In genomic region chr4:147789596-147789995, GRCh38 we compare ENCODE assay signal across 16 cellular contexts. TPM values are rescaled to one million over a fixed set of nuclear protein-coding genes. Genes with fewer than 3 reads are reported as not detected.
A peak's percentile ranks its signal among the peaks of the same experiment; 100 is the strongest.
DNase-seq lines count a peak whose midpoint lies in the region; TF ChIP-seq lines count a peak whose summit lies in the region.
"Had no signal": no experiment of that assay in that cellular context is flagged by ENCODE, and none has a peak within 500 bp of the region (broad histone marks: within the 10 kb centered on the region; RNA-seq: fewer than 3 reads in every experiment).

No MANE protein-coding gene starts in this region.

- 94 to 96% methylated on average over 2 of the region's 2 CpGs for WGBS in sigmoid colon, 2 donors

- BruUV-seq in OCI-LY7 (replicated peaks; lab: Mats Ljungman, UMichigan): no TSS peak

- H3K27ac ChIP-seq in sigmoid colon (peak overlapping the region; percentile 22 to 67 (median 56)), OCI-LY7 (ENCODE audit: low read depth, low read length, poor library complexity, severe bottlenecking) (no peak overlapping the region)

- H3K36me3 ChIP-seq in sigmoid colon: no peaks in the 10 kb centered on the region
- H3K36me3 ChIP-seq in BE2C: no peaks in the 10 kb centered on the region
- no peaks in the 10 kb centered on the region for H3K36me3 ChIP-seq in OCI-LY7 (ENCODE audit: insufficient read depth, low read length)

- peak; percentile 59 for DNase-seq in DMS 273 (lab: John Stamatoyannopoulos, UW; ENCODE audit: unreplicated experiment)
- DNase-seq in HCEC 1CT: peak; percentile 39
- DNase-seq in dermis blood vessel endothelial cell: peak; percentile 46
- DNase-seq in sigmoid colon: no peak
- no peak for DNase-seq in ecto neural progenitor cell (ENCODE audit: low spot score)
- no peak for DNase-seq in BE2C
- no peak for DNase-seq in OCI-LY7 (ENCODE audit: low spot score)
- DNase-seq: activated CD8-positive, alpha-beta memory T cell treated with anti-CD3 and anti-CD28 coated beads, Interleukin-2, amount 50 U/mL, for 48 hours; activated naive CD8-positive, alpha-beta T cell treated with anti-CD3 and anti-CD28 coated beads, Interleukin-2, amount 10 ng/mL, durations not matched to agents 7 days and 5 days; AML-193; kidney glomerular epithelial cell; mesenchymal stem cell; naive thymus-derived CD4-positive, alpha-beta T cell; NCI-H1436; OCI-M1; stimulated activated naive CD4-positive, alpha-beta T cell had no signal

- peaks cover 0 to 94% (median 90%) of the 10 kb centered on the region in 4 donors for H3K4me1 ChIP-seq in sigmoid colon
- peaks cover 43% of the 10 kb centered on the region for H3K4me1 ChIP-seq in BE2C
- H3K4me1 ChIP-seq in OCI-LY7 (ENCODE audit: insufficient read depth, low read length, poor library complexity, severe bottlenecking): no peaks in the 10 kb centered on the region

- no peak for TF ChIP-seq EP300 in sigmoid colon (IDR thresholded peaks at IDR 0.05)

- no peaks in the 10 kb centered on the region for H3K9me3 ChIP-seq in sigmoid colon
- no peaks in the 10 kb centered on the region for H3K9me3 ChIP-seq in BE2C
- no peaks in the 10 kb centered on the region for H3K9me3 ChIP-seq in OCI-LY7 (ENCODE audit: low read length)

- H3K9me2 ChIP-seq in OCI-LY7 (ENCODE audit: insufficient read depth, low read length): no peaks in the 10 kb centered on the region

- TF ChIP-seq CTCF in sigmoid colon (IDR thresholded peaks at IDR 0.05): no peak
- TF ChIP-seq CTCF in BE2C (IDR thresholded peaks at IDR 0.05; ENCODE audit: low read depth, low read length): no peak
- no peak for TF ChIP-seq CTCF in OCI-LY7 (conservative IDR thresholded peaks at IDR 0.05; ENCODE audit: low read length)

- POLR2A ChIA-PET in OCI-LY7 (lab: Charles Lee): interaction anchor here (0.5 to 1.0 kb wide), 5 partner anchors 9 to 411 kb away, joined by 3 to 6 read pairs (median 3); no protein-coding TSS in a partner anchor

- no peak overlapping the region for H3K4me2 ChIP-seq in OCI-LY7 (ENCODE audit: low read length)

- CTCF ChIA-PET in OCI-LY7 (lab: Charles Lee; ENCODE audit: unreplicated experiment): no interaction called here

- no peak overlapping the region for H3K4me3 ChIP-seq in sigmoid colon
- H3K4me3 ChIP-seq in BE2C (ENCODE audit: low read depth, low read length): no peak overlapping the region
- no peak overlapping the region for H3K4me3 ChIP-seq in OCI-LY7 (ENCODE audit: low read depth, low read length, poor library complexity, severe bottlenecking)

- no peaks in the 10 kb centered on the region for H3K27me3 ChIP-seq in sigmoid colon
- no peaks in the 10 kb centered on the region for H3K27me3 ChIP-seq in BE2C

- no peaks in the 10 kb centered on the region for H4K20me1 ChIP-seq in OCI-LY7 (ENCODE audit: insufficient read depth, low read length)

- intact Hi-C loops in sigmoid colon (cut with DNase I) (no loop called here), OCI-LY7 (cut with micrococcal nuclease; ENCODE audit: unreplicated experiment) (no loop called here)

- no peaks in the 10 kb centered on the region for H3K79me2 ChIP-seq in OCI-LY7 (ENCODE audit: insufficient read depth, low read depth, low read length)

- H2AFZ ChIP-seq in OCI-LY7 (ENCODE audit: low read length): no peak overlapping the region

- no peak for TF ChIP-seq POLR2A in sigmoid colon (IDR thresholded peaks at IDR 0.05)

RNA-seq across cellular contexts. Expression of gene ARHGAP10, which starts 57.7 kb away (rescaled TPM):
- total RNA-seq in dermis blood vessel endothelial cell (12.3 and 14.6 TPM in 2 replicates), sigmoid colon (100 to 1,000 TPM; 123 to 158 (median 139) TPM), OCI-LY7 (2022) (0.11 and 0.24 TPM in 2 replicates)
- 1 to 10 TPM; 3.0 to 7.3 (median 7.2) TPM for polyA plus RNA-seq in sigmoid colon
- polyA plus RNA-seq in BE2C (2012; ENCODE audit: insufficient read depth, insufficient read length, low read depth): 4.3 TPM
- 0.23 TPM in 1 of 2 replicates, not detected in the other for total RNA-seq in OCI-LY7 (2014; rRNA removed; shearing (Covaris generic))

Comparison
In these comparisons a context has a peak if more than half of its experiments do, and no peak if none do; other contexts are left out.
1. DNase-seq: peak in DMS 273 (single experiment), HCEC 1CT (single experiment) and dermis blood vessel endothelial cell (single experiment); none in sigmoid colon (single experiment), ecto neural progenitor cell (single experiment), BE2C (single experiment) and OCI-LY7 (single experiment).
2. RNA of gene ARHGAP10, which starts 57.7 kb away (total RNA-seq): 123 to 158 TPM in sigmoid colon and 12.3 to 14.6 TPM in dermis blood vessel endothelial cell; 0.11 to 0.24 TPM in OCI-LY7; every median in the first group is over 10 times any median in the second.